ENCODE assay signal across 20 cellular contexts in the genomic region with DNA sequence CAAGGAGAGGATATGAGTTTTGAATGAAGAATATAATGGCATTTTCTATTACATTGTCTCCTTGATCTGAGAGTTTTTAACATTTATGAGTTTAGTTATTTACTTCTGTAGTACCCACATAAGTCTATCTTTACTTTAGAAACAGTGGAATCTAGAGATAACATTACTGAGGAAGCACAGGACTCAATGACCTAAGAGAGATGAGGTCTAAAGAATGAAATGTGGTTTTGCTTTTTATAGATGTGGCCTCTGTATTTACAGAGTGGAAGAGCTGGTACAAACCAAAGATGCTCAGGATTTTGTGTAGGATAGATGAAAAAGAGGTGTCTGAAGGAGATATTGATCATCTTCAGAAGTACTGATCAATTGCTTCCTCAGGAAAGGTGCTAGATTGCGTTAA.
A peak's percentile ranks its signal among the peaks of the same experiment; 100 is the strongest.
DNase-seq lines count a peak whose midpoint lies in the region; ATAC-seq and TF ChIP-seq lines count a peak whose summit lies in the region.
"Had no signal": no experiment of that assay in that cellular context is flagged by ENCODE, and none has a peak within 500 bp of the region (broad histone marks: within the 10 kb centered on the region; RNA-seq: fewer than 3 reads in every experiment).

No MANE protein-coding gene starts in this region.

- 0 out of 2 replicates have a peak overlapping the region, but pooled peaks have one; percentile 2 for H2AFZ ChIP-seq in GM23248

- DNase-seq in A172 (ENCODE audit: low spot score) (peak; percentile 11), GM23248 (peak; percentile 2), adipocyte (ENCODE audit: low read depth) (peak; percentile 30), iris pigment epithelial cell (ENCODE audit: low read depth) (peak; percentile 6), Peyer's patch (no peak)
- no peak for DNase-seq in activated CD4-positive, alpha-beta T cell treated with anti-CD3 and anti-CD28 coated beads for 36 hours
- DNase-seq: 8988T; Calu3; CD4-positive, alpha-beta T cell; GF-D8; KG1; MG63; NCI-H1092 treated with DMSO at 0.1 percent for 48 hours; NCI-H1694; NCI-H446; NCI-H748 treated with DMSO at 0.1 percent for 48 hours; SIG-M5 had no signal

- no peaks in the 10 kb centered on the region for H3K9me2 ChIP-seq in GM23248 (ENCODE audit: insufficient read depth)

- H3K9me3 ChIP-seq in GM23248 (ENCODE audit: low read depth) = no peaks in the 10 kb centered on the region
- no peaks in the 10 kb centered on the region for H3K9me3 ChIP-seq in adipocyte (ENCODE audit: control insufficient read depth, low read length)
- H3K9me3 ChIP-seq in Peyer's patch = no peaks in the 10 kb centered on the region
- H3K9me3 ChIP-seq: MG63 had no signal

- H3K36me3 Mint-ChIP-seq in activated CD4-positive, alpha-beta T cell treated with anti-CD3 and anti-CD28 coated beads for 36 hours (ENCODE audit: low read depth) = no peaks in the 10 kb centered on the region

- H3K4me3 Mint-ChIP-seq in activated CD4-positive, alpha-beta T cell treated with anti-CD3 and anti-CD28 coated beads for 36 hours = no peak overlapping the region
- H3K4me3 Mint-ChIP-seq: CD4-positive, alpha-beta T cell had no signal

- H3K4me1 Mint-ChIP-seq in activated CD4-positive, alpha-beta T cell treated with anti-CD3 and anti-CD28 coated beads for 36 hours = no peaks in the 10 kb centered on the region

- H3K79me2 ChIP-seq in GM23248 (ENCODE audit: insufficient read depth) = no peaks in the 10 kb centered on the region

- POLR2A ChIA-PET in activated CD4-positive, alpha-beta T cell treated with anti-CD3 and anti-CD28 coated beads for 36 hours (lab: Charles Lee) = no interaction called here

- H3K27ac Mint-ChIP-seq in activated CD4-positive, alpha-beta T cell treated with anti-CD3 and anti-CD28 coated beads for 36 hours = no peak overlapping the region
- H3K27ac Mint-ChIP-seq: CD4-positive, alpha-beta T cell had no signal

- H3F3A ChIP-seq in GM23248 (ENCODE audit: insufficient read depth) = 0 out of 2 replicates have a peak, but pooled peaks cover 9% of the 10 kb centered on the region

- H3K27me3 Mint-ChIP-seq in activated CD4-positive, alpha-beta T cell treated with anti-CD3 and anti-CD28 coated beads for 36 hours = peaks cover 2% of the 10 kb centered on the region
- H3K27me3 Mint-ChIP-seq: CD4-positive, alpha-beta T cell had no signal

- in situ Hi-C loops in GM23248 (cut with MboI) = no loop called here

- H3K9me3 Mint-ChIP-seq in activated CD4-positive, alpha-beta T cell treated with anti-CD3 and anti-CD28 coated beads for 36 hours (ENCODE audit: low read depth) = no peaks in the 10 kb centered on the region

- 71 to 72% methylated on average over 1 of the region's 1 CpG for WGBS in GM23248 (ENCODE audit: low coverage in 1 of 2, low lambda C conversion rate in 2 of 2, missing lambda C conversion rate in 2 of 2), 2 experiments

- no peak for TF ChIP-seq POLR2A in Peyer's patch (IDR thresholded peaks at IDR 0.05)

- no peak overlapping the region for H3K4me2 ChIP-seq in GM23248 (ENCODE audit: unreplicated experiment)

- H3K4me3 ChIP-seq in GM23248 = no peak overlapping the region
- H3K4me3 ChIP-seq in adipocyte (ENCODE audit: low read length) = no peak overlapping the region
- no peak overlapping the region for H3K4me3 ChIP-seq in Peyer's patch
- H3K4me3 ChIP-seq: MG63 had no signal

- H3K27me3 ChIP-seq in GM23248 (replicated peaks; ENCODE audit: insufficient read depth) (no peaks in the 10 kb centered on the region), adipocyte (replicated peaks; ENCODE audit: control insufficient read depth, insufficient read depth, low read length) (no peaks in the 10 kb centered on the region), Peyer's patch (no peaks in the 10 kb centered on the region)
- H3K27me3 ChIP-seq: MG63 had no signal

- TF ChIP-seq CTCF in Peyer's patch (IDR thresholded peaks at IDR 0.05) = no peak

- H3K4me1 ChIP-seq in GM23248 (ENCODE audit: insufficient read depth) = peaks cover 17% of the 10 kb centered on the region
- peaks cover 11% of the 10 kb centered on the region for H3K4me1 ChIP-seq in adipocyte (ENCODE audit: control insufficient read depth, insufficient read depth, low read length)
- no peaks in the 10 kb centered on the region for H3K4me1 ChIP-seq in Peyer's patch

- H4K20me1 ChIP-seq in GM23248 (ENCODE audit: insufficient read depth) = no peaks in the 10 kb centered on the region

- H3K9ac ChIP-seq in GM23248 = no peak overlapping the region
- no peak overlapping the region for H3K9ac ChIP-seq in adipocyte (ENCODE audit: low read length)

- H3K27ac ChIP-seq in GM23248 (no peak overlapping the region), Peyer's patch (no peak overlapping the region)

- ATAC-seq in activated CD4-positive, alpha-beta T cell treated with anti-CD3 and anti-CD28 coated beads for 36 hours = no peak
- ATAC-seq in HG03280 (IDR thresholded peaks at IDR 0.05; ENCODE audit: unreplicated experiment) (no peak), GM18511 (IDR thresholded peaks at IDR 0.05; ENCODE audit: unreplicated experiment) (no peak)
- ATAC-seq: Panc1 had no signal

- CTCF ChIA-PET in activated CD4-positive, alpha-beta T cell treated with anti-CD3 and anti-CD28 coated beads for 36 hours (lab: Charles Lee) = no interaction called here

- intact Hi-C loops in activated CD4-positive, alpha-beta T cell treated with anti-CD3 and anti-CD28 coated beads for 36 hours (cut with DNase I, micrococcal nuclease) = no loop called here

- H3K36me3 ChIP-seq in GM23248 (ENCODE audit: low read depth) (no peaks in the 10 kb centered on the region), adipocyte (ENCODE audit: control insufficient read depth, insufficient read depth, low read length, severe bottlenecking) (no peaks in the 10 kb centered on the region), Peyer's patch (no peaks in the 10 kb centered on the region)
- H3K36me3 ChIP-seq: MG63 had no signal

Comparison
In these comparisons a context has a peak if more than half of its experiments do, and no peak if none do; other contexts are left out.
1. DNase-seq: peak in A172 (single experiment), GM23248 (single experiment), adipocyte (single experiment) and iris pigment epithelial cell (single experiment); none in activated CD4-positive, alpha-beta T cell treated with anti-CD3 and anti-CD28 coated beads for 36 hours (single experiment) and Peyer's patch (0 of 3).